Comparison of ENCODE assay signal across 8 cellular contexts in genomic region chr15:84631706-84632272, GRCh38. TPM values are rescaled to one million over a fixed set of nuclear protein-coding genes. Genes with fewer than 3 reads are reported as not detected.
DNase-seq lines count a peak whose midpoint lies in the region; ATAC-seq, FAIRE-seq and TF ChIP-seq lines count a peak whose summit lies in the region.

No MANE protein-coding gene starts in this region.

- no peaks in the 10 kb centered on the region for H3K9me1 ChIP-seq in endothelial cell of umbilical vein (replicated peaks; ENCODE audit: control insufficient read depth, extremely low read depth, insufficient read depth, low read length)

- TF ChIP-seq CTCF in RWPE1 (conservative IDR thresholded peaks at IDR 0.05; ENCODE audit: low read depth) (no peak), endothelial cell of umbilical vein (IDR thresholded peaks at IDR 0.05; ENCODE audit: extremely low read depth in 1 of 2, insufficient read depth in 1 of 2, low read depth in 1 of 2, low read length in 2 of 2) (no peak)

- H3K27ac ChIP-seq in RWPE1 (peak overlapping the region; percentile 71), endothelial cell of umbilical vein (ENCODE audit: insufficient read depth, low read depth, low read length) (peak overlapping the region; percentile 54)

- H3K4me1 ChIP-seq in ES-I3 (ENCODE audit: insufficient read depth, low read length) (peaks cover 6% of the 10 kb centered on the region), endothelial cell of umbilical vein (ENCODE audit: control insufficient read depth, extremely low read depth, insufficient read depth, low read length) (peaks cover 26% of the 10 kb centered on the region)

- POLR2A ChIA-PET in RWPE1 (lab: Yijun Ruan, JAX; ENCODE audit: low non-redundant PET) (interaction anchor here (1.0 kb wide), 1 partner anchor 22 kb away, joined by 3 read pairs; the partner anchor contains the start of gene WDR73), endothelial cell of umbilical vein (lab: Charles Lee) (interaction anchor here (1.3 kb wide), 1 partner anchor 22 kb away, joined by 4 read pairs; the partner anchor contains the start of gene WDR73)

- H2AFZ ChIP-seq in endothelial cell of umbilical vein (ENCODE audit: low read depth, low read length): peak overlapping the region; percentile 87

- FAIRE-seq in endothelial cell of umbilical vein (lab: Jason Lieb, UNC): no peak

- BruUV-seq in endothelial cell of umbilical vein (replicated peaks; lab: Mats Ljungman, UMichigan): TSS peak; percentile 73

- H3K36me3 ChIP-seq in ES-I3 (ENCODE audit: insufficient read depth, low read length) (no peaks in the 10 kb centered on the region; the same call in 1 of the 2 replicates), endothelial cell of umbilical vein (ENCODE audit: control insufficient read depth in 2 of 2, extremely low read depth in 1 of 2, insufficient read depth in 2 of 2, low read length in 2 of 2) (no peaks in the 10 kb centered on the region)

- DNase-seq in RWPE1 (ENCODE audit: low spot score): no peak
- no peak for DNase-seq in endothelial cell of umbilical vein (ENCODE audit: low read depth, low spot score)
- DNase-seq in posterior vena cava (ENCODE audit: low spot score): peak; percentile 5
- DNase-seq in globus pallidus (ENCODE audit: low spot score): no peak
- DNase-seq in NCI-H2171 (lab: John Stamatoyannopoulos, UW): no peak
- no peak for DNase-seq in NCI-H1092 treated with DMSO at 0.1 percent for 48 hours (lab: John Stamatoyannopoulos, UW)

- H3K4me2 ChIP-seq in endothelial cell of umbilical vein (ENCODE audit: insufficient read depth, low read length): peak overlapping the region; percentile 94

- dilution Hi-C loops in endothelial cell of umbilical vein (cut with MboI; ENCODE audit: extremely low pct_ligation_motif_present, low sequenced_read_pairs): no loop called here

- no peaks in the 10 kb centered on the region for H3K27me3 ChIP-seq in endothelial cell of umbilical vein (ENCODE audit: control insufficient read depth in 2 of 2, insufficient read depth in 2 of 2, low read length in 2 of 2)

- H3K4me3 ChIP-seq in endothelial cell of umbilical vein (replicated peaks in 1 of 3; ENCODE audit: insufficient read depth in 1 of 3, low read depth in 1 of 3, low read length in 3 of 3): peak overlapping the region; percentile 49 to 85 (median 60)

- H3K9ac ChIP-seq in ES-I3 (ENCODE audit: low read depth, low read length) (peak overlapping the region; percentile 63), endothelial cell of umbilical vein (replicated peaks; ENCODE audit: extremely low read depth, insufficient read depth, low read length) (peak overlapping the region; percentile 45)

- H3K79me2 ChIP-seq in endothelial cell of umbilical vein (ENCODE audit: control insufficient read depth, insufficient read depth, low read length): peaks cover 12% of the 10 kb centered on the region

- intact Hi-C loops in endothelial cell of umbilical vein (cut with micrococcal nuclease) (loop anchor here (1.0 kb wide), 1 partner anchor 30 kb away; the partner anchor contains the start of gene ZSCAN2), posterior vena cava (cut with DNase I) (no loop called here)

- H4K20me1 ChIP-seq in endothelial cell of umbilical vein (replicated peaks; ENCODE audit: control insufficient read depth, extremely low read depth, insufficient read depth, low read length): no peaks in the 10 kb centered on the region

- CTCF ChIA-PET in RWPE1 (lab: Yijun Ruan, JAX) (interaction anchor here (0.6 to 0.7 kb wide), 4 partner anchors 10 to 61 kb away, joined by 3 to 4 read pairs (median 4); no protein-coding TSS in a partner anchor), endothelial cell of umbilical vein (lab: Charles Lee) (interaction anchor here (0.6 to 4.7 kb wide), 6 partner anchors 22 to 104 kb away, joined by 4 to 25 read pairs (median 6); partner anchors contain the start of gene WDR73)

- TF ChIP-seq POLR2A in endothelial cell of umbilical vein (IDR thresholded peaks at IDR 0.05; ENCODE audit: low read depth, low read length): no peak

- ATAC-seq in GM19035 (IDR thresholded peaks at IDR 0.05; ENCODE audit: unreplicated experiment): no peak

- no peaks in the 10 kb centered on the region for H3K9me3 ChIP-seq in ES-I3 (ENCODE audit: control insufficient read depth, insufficient read depth, low read length)
- no peaks in the 10 kb centered on the region for H3K9me3 ChIP-seq in endothelial cell of umbilical vein (replicated peaks; ENCODE audit: control insufficient read depth, insufficient read depth, low read length)

TF ChIP-seq in endothelial cell of umbilical vein, 7 proteins besides CTCF, POLR2A, EP300 and RAD21:
- TF ChIP-seq EZH2 (IDR thresholded peaks at IDR 0.05; ENCODE audit: borderline replicate concordance, low read depth, low read length, severe bottlenecking): no peak
- TF ChIP-seq POLR2AphosphoS5 (IDR thresholded peaks at IDR 0.05; ENCODE audit: insufficient read depth, low read depth, low read length): no peak
- no peak for TF ChIP-seq MYC (IDR thresholded peaks at IDR 0.05; ENCODE audit: low read depth, low read length)
- TF ChIP-seq JUN (IDR thresholded peaks at IDR 0.05; ENCODE audit: borderline replicate concordance, insufficient read depth, insufficient read length, low read depth): no peak
- TF ChIP-seq GATA2 (IDR thresholded peaks at IDR 0.05; ENCODE audit: insufficient read depth, insufficient read length, low read depth, low read length): no peak
- no peak for TF ChIP-seq MAX (IDR thresholded peaks at IDR 0.05; ENCODE audit: insufficient read depth, insufficient read length)
- no peak for TF ChIP-seq FOS (IDR thresholded peaks at IDR 0.05; ENCODE audit: borderline replicate concordance, insufficient read depth, low read length)

RNA-seq across cellular contexts. Expression of gene WDR73, which starts 22.3 kb away (rescaled TPM):
- total RNA-seq in endothelial cell of umbilical vein (28.2 and 29.1 TPM in 2 replicates), posterior vena cava (10 to 100 TPM; 18.0 to 18.7 TPM)
- 25.6 and 29.0 TPM in 2 replicates for polyA plus RNA-seq in endothelial cell of umbilical vein
- polyA plus RNA-seq in endothelial cell of umbilical vein (2011; cell fraction: cytosol; rRNA removed): 19.0 and 19.9 TPM in 2 replicates
- polyA plus RNA-seq in endothelial cell of umbilical vein (2011; cell fraction: nucleus; rRNA removed): 73.5 and 76.7 TPM in 2 replicates
- 12.9 and 21.8 TPM in 2 replicates for polyA plus RNA-seq in endothelial cell of umbilical vein (2012)
- polyA minus RNA-seq in endothelial cell of umbilical vein: 31.8 and 40.5 TPM in 2 replicates
- polyA minus RNA-seq in endothelial cell of umbilical vein (2011; cell fraction: cytosol; rRNA and poly(A)+ RNA removed): 19.7 TPM
- polyA minus RNA-seq in endothelial cell of umbilical vein (2011; cell fraction: nucleus; rRNA and poly(A)+ RNA removed): 24.3 and 36.3 TPM in 2 replicates

RNA-seq across cellular contexts. Expression of gene NMB, which starts 26.2 kb away (rescaled TPM):
- total RNA-seq in endothelial cell of umbilical vein: 9.6 and 9.8 TPM in 2 replicates
- 7.8 and 10.3 TPM in 2 replicates for polyA plus RNA-seq in endothelial cell of umbilical vein
- polyA plus RNA-seq in endothelial cell of umbilical vein (2011; cell fraction: cytosol; rRNA removed): 5.2 and 6.7 TPM in 2 replicates
- 1.8 and 2.0 TPM in 2 replicates for polyA plus RNA-seq in endothelial cell of umbilical vein (2011; cell fraction: nucleus; rRNA removed)
- 5.2 and 7.0 TPM in 2 replicates for polyA plus RNA-seq in endothelial cell of umbilical vein (2012)
- 0.45 and 1.4 TPM in 2 replicates for polyA minus RNA-seq in endothelial cell of umbilical vein
- polyA minus RNA-seq in endothelial cell of umbilical vein (2011; cell fraction: cytosol; rRNA and poly(A)+ RNA removed): not detected
- polyA minus RNA-seq in endothelial cell of umbilical vein (2011; cell fraction: nucleus; rRNA and poly(A)+ RNA removed): 0.63 and 0.91 TPM in 2 replicates
- total RNA-seq in posterior vena cava: 1 to 10 TPM; 5.7 to 8.7 TPM

RNA-seq across cellular contexts. Expression of gene ZSCAN2, which starts 31.0 kb away (rescaled TPM):
- 13.5 TPM in 2 replicates for total RNA-seq in endothelial cell of umbilical vein
- polyA plus RNA-seq in endothelial cell of umbilical vein: 11.3 and 12.9 TPM in 2 replicates
- 15.3 and 16.2 TPM in 2 replicates for polyA plus RNA-seq in endothelial cell of umbilical vein (2011; cell fraction: cytosol; rRNA removed)
- polyA plus RNA-seq in endothelial cell of umbilical vein (2011; cell fraction: nucleus; rRNA removed): 13.3 and 14.3 TPM in 2 replicates
- 12.4 and 19.0 TPM in 2 replicates for polyA plus RNA-seq in endothelial cell of umbilical vein (2012)
- 14.5 and 21.9 TPM in 2 replicates for polyA minus RNA-seq in endothelial cell of umbilical vein
- 3.9 TPM for polyA minus RNA-seq in endothelial cell of umbilical vein (2011; cell fraction: cytosol; rRNA and poly(A)+ RNA removed)
- 10.0 and 12.6 TPM in 2 replicates for polyA minus RNA-seq in endothelial cell of umbilical vein (2011; cell fraction: nucleus; rRNA and poly(A)+ RNA removed)
- total RNA-seq in posterior vena cava: 1 to 10 TPM; 3.0 to 4.7 TPM
